In the genomic region with DNA sequence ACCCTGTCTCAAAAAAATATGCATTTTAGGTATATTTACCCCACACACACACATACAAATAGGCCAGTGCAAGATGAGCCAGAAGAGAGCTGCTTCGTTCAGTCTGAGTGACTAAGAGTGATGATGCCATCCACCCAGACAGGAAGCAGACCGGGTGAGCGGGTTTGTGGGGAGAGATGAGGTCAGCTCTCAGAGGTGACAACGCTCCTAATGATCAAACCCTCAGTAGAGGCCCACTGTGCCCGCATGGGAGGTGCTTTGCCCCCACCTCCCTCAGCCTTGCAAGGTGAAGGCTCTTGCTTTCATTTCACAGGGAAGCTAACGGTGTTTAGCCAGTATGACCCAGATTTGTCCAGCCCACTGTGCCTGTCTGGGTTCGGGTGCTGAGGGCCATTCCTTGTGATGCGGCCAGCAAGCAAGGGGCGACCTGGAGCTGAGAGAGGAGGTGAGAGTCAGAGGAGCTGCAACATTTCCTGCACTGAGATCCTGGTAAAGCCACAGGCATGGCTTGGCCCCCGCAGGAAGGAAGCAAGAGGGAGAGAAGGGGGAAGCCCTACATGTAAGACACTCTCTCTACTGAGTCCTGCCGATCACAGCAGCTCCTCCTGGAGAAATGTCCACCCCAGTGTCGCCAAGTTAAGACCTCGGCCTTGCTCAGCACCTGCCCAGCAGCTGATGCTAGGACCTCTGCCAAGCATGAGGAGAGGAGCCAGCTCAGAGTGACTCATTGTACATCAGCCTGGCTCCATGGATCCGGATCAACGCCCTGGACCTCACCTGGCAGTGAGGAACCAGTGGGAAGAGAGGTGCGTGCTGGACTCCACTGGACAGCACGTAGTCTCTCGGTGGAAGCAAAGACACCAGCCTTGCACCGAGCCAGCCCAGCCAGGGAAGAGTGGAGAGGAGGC, we compare ENCODE assay signal across 8 cellular contexts. TPM values are rescaled to one million over a fixed set of nuclear protein-coding genes. Genes with fewer than 3 reads are reported as not detected.
DNase-seq lines count a peak whose midpoint lies in the region; ATAC-seq and TF ChIP-seq lines count a peak whose summit lies in the region.

No MANE protein-coding gene starts in this region.

- no peak overlapping the region for H2BK12ac ChIP-seq in trophoblast cell (ENCODE audit: low read length)

- H3K27ac Mint-ChIP-seq in activated CD8-positive, alpha-beta T cell treated with anti-CD3 and anti-CD28 coated beads, Interleukin-2, amount 10 ng/mL, durations not matched to agents 7 days and 5 days = peak overlapping the region; percentile 98

- no peaks in the 10 kb centered on the region for H3K9me3 Mint-ChIP-seq in activated CD8-positive, alpha-beta T cell treated with anti-CD3 and anti-CD28 coated beads, Interleukin-2, amount 10 ng/mL, durations not matched to agents 7 days and 5 days (ENCODE audit: insufficient read depth)

- H3K27me3 Mint-ChIP-seq in activated CD8-positive, alpha-beta T cell treated with anti-CD3 and anti-CD28 coated beads, Interleukin-2, amount 10 ng/mL, durations not matched to agents 7 days and 5 days (ENCODE audit: low read depth) = no peaks in the 10 kb centered on the region

- H3K4me3 Mint-ChIP-seq in activated CD8-positive, alpha-beta T cell treated with anti-CD3 and anti-CD28 coated beads, Interleukin-2, amount 10 ng/mL, durations not matched to agents 7 days and 5 days = peak overlapping the region; percentile 81

- no peaks in the 10 kb centered on the region for H3K79me2 ChIP-seq in trophoblast cell (ENCODE audit: control insufficient read depth, insufficient read depth, low read length, poor library complexity)

- H3K27me3 ChIP-seq in trophoblast cell (ENCODE audit: insufficient read depth, low read length) = no peaks in the 10 kb centered on the region

- no peaks in the 10 kb centered on the region for H3K36me3 ChIP-seq in trophoblast cell (ENCODE audit: control insufficient read depth in 1 of 2, insufficient read depth in 2 of 2, low read length in 2 of 2)

- H3K18ac ChIP-seq in trophoblast cell (ENCODE audit: low read length) = no peak overlapping the region

- no peak overlapping the region for H3K9ac ChIP-seq in trophoblast cell (ENCODE audit: low read length)

- H3K4me2 ChIP-seq in trophoblast cell (ENCODE audit: low read length) = no peak overlapping the region

- no peak overlapping the region for H2AFZ ChIP-seq in trophoblast cell (ENCODE audit: insufficient read depth, low read length, poor library complexity)

- H3K14ac ChIP-seq in trophoblast cell (ENCODE audit: low read length) = no peak overlapping the region

- no peak overlapping the region for H2BK120ac ChIP-seq in trophoblast cell (ENCODE audit: insufficient read depth, low read length, poor library complexity)

- no peak overlapping the region for H3K23ac ChIP-seq in trophoblast cell (ENCODE audit: low read length)

- no peak overlapping the region for H4K12ac ChIP-seq in trophoblast cell (ENCODE audit: low read depth, low read length)

- no peak overlapping the region for H2BK5ac ChIP-seq in trophoblast cell (ENCODE audit: low read depth, low read length, poor library complexity)

- no peak overlapping the region for H4K8ac ChIP-seq in trophoblast cell (ENCODE audit: low read depth, low read length)

- no peaks in the 10 kb centered on the region for H3K36me3 Mint-ChIP-seq in activated CD8-positive, alpha-beta T cell treated with anti-CD3 and anti-CD28 coated beads, Interleukin-2, amount 10 ng/mL, durations not matched to agents 7 days and 5 days (ENCODE audit: low read depth)

- peak overlapping the region; percentile 40 for H2AK5ac ChIP-seq in trophoblast cell (ENCODE audit: low read length)

- no peaks in the 10 kb centered on the region for H3K79me1 ChIP-seq in trophoblast cell (ENCODE audit: low read length)

- H3K9me3 ChIP-seq in trophoblast cell (ENCODE audit: insufficient read depth, low read depth, low read length) = no peaks in the 10 kb centered on the region

- peaks cover 8 to 13% of the 10 kb centered on the region in 2 experiments for H3K4me1 ChIP-seq in trophoblast cell (ENCODE audit: control insufficient read depth in 1 of 2, insufficient read depth in 2 of 2, low read length in 2 of 2)

- peak; percentile 96 for ATAC-seq in GM18499 (IDR thresholded peaks at IDR 0.05; ENCODE audit: insufficient read depth, unreplicated experiment)
- peak; percentile 95 for ATAC-seq in HG02798 (IDR thresholded peaks at IDR 0.05; ENCODE audit: poor library complexity, unreplicated experiment)
- peak; percentile 97 for ATAC-seq in activated CD8-positive, alpha-beta T cell treated with anti-CD3 and anti-CD28 coated beads, Interleukin-2, amount 10 ng/mL, durations not matched to agents 7 days and 5 days

- no CpG with 5 or more reads among the region's 19 CpGs for WGBS in trophoblast cell (ENCODE audit: extremely low coverage, insufficient coverage, insufficient read length)

- CTCF ChIA-PET in activated CD8-positive, alpha-beta T cell treated with anti-CD3 and anti-CD28 coated beads, Interleukin-2, amount 10 ng/mL, durations not matched to agents 7 days and 5 days (lab: Charles Lee) = interaction anchor here (0.5 to 3.3 kb wide), 12 partner anchors 9 to 297 kb away, joined by 3 to 12 read pairs (median 4); a partner anchor contains a TSS

- DNase-seq in NCI-H460 (ENCODE audit: extremely low read depth, low read depth) = peak; percentile 37
- peak; percentile 97 for DNase-seq in activated CD8-positive, alpha-beta T cell treated with anti-CD3 and anti-CD28 coated beads, Interleukin-2, amount 10 ng/mL, durations not matched to agents 7 days and 5 days
- peak; percentile 97 for DNase-seq in epithelial cell of esophagus (ENCODE audit: low read depth)
- peak; percentile 97 to 98 for DNase-seq in trophoblast cell
- DNase-seq in NCI-H1417 treated with DMSO at 0.1 percent for 48 hours (lab: John Stamatoyannopoulos, UW) = no peak
- DNase-seq in ecto neural progenitor cell (ENCODE audit: low spot score) = no peak

- POLR2A ChIA-PET in activated CD8-positive, alpha-beta T cell treated with anti-CD3 and anti-CD28 coated beads, Interleukin-2, amount 10 ng/mL, durations not matched to agents 7 days and 5 days (lab: Charles Lee) = interaction anchor here (0.6 to 5.5 kb wide), 12 partner anchors 14 to 169 kb away, joined by 3 to 110 read pairs (median 4); a partner anchor contains a TSS

- no peak overlapping the region for H3K27ac ChIP-seq in trophoblast cell (ENCODE audit: low read depth, low read length)

- TF ChIP-seq CTCF in epithelial cell of esophagus (IDR thresholded peaks at IDR 0.05; ENCODE audit: insufficient read depth, low read depth, low read length, missing control alignments) = no peak

- H4K91ac ChIP-seq in trophoblast cell (ENCODE audit: low read depth, low read length) = no peak overlapping the region

- peaks cover 52% of the 10 kb centered on the region for H3K4me1 Mint-ChIP-seq in activated CD8-positive, alpha-beta T cell treated with anti-CD3 and anti-CD28 coated beads, Interleukin-2, amount 10 ng/mL, durations not matched to agents 7 days and 5 days (ENCODE audit: low read depth)

- no peak overlapping the region for H3K4ac ChIP-seq in trophoblast cell (ENCODE audit: low read depth, low read length)

- no peak overlapping the region for H3K4me3 ChIP-seq in epithelial cell of esophagus (ENCODE audit: low read length)
- no peak overlapping the region for H3K4me3 ChIP-seq in trophoblast cell (ENCODE audit: low read depth, low read length)

RNA-seq across cellular contexts. Expression of a gene that starts 37.0 kb away (rescaled TPM):
- 164 and 173 TPM in 2 replicates for total RNA-seq in NCI-H460 (2014; rRNA removed; shearing (Covaris generic))
- polyA plus RNA-seq in NCI-H460 (2014; cell fraction: nucleus; rRNA removed) = 70.5 and 88.2 TPM in 2 replicates
- total RNA-seq in activated CD8-positive, alpha-beta T cell treated with anti-CD3 and anti-CD28 coated beads, Interleukin-2, amount 10 ng/mL, durations not matched to agents 7 days and 5 days = 10 to 100 TPM; 79.8 to 80.1 TPM
- 64.3 and 68.6 TPM in 2 replicates for polyA plus RNA-seq in trophoblast cell (2013)

RNA-seq across cellular contexts. Expression of a gene that starts 50.4 kb away (rescaled TPM):
- total RNA-seq in NCI-H460 (2014; rRNA removed; shearing (Covaris generic)) = 28.0 and 40.0 TPM in 2 replicates
- 12.5 and 22.2 TPM in 2 replicates for polyA plus RNA-seq in NCI-H460 (2014; cell fraction: nucleus; rRNA removed)
- total RNA-seq in activated CD8-positive, alpha-beta T cell treated with anti-CD3 and anti-CD28 coated beads, Interleukin-2, amount 10 ng/mL, durations not matched to agents 7 days and 5 days = 10 to 100 TPM; 62.3 to 65.2 TPM
- polyA plus RNA-seq in trophoblast cell (2013) = 15.0 and 15.9 TPM in 2 replicates

RNA-seq across cellular contexts. Expression of a gene that starts 55.8 kb away (rescaled TPM):
- total RNA-seq in NCI-H460 (2014; rRNA removed; shearing (Covaris generic)) = 78.4 and 89.7 TPM in 2 replicates
- 56.0 and 92.5 TPM in 2 replicates for polyA plus RNA-seq in NCI-H460 (2014; cell fraction: nucleus; rRNA removed)
- total RNA-seq in activated CD8-positive, alpha-beta T cell treated with anti-CD3 and anti-CD28 coated beads, Interleukin-2, amount 10 ng/mL, durations not matched to agents 7 days and 5 days = 10 to 100 TPM; 55.4 to 57.9 TPM
- polyA plus RNA-seq in trophoblast cell (2013) = 30.8 and 32.6 TPM in 2 replicates

Comparison
In these comparisons a context has a peak if more than half of its experiments do, and no peak if none do; other contexts are left out.
1. DNase-seq: peak in NCI-H460 (single experiment), activated CD8-positive, alpha-beta T cell treated with anti-CD3 and anti-CD28 coated beads, Interleukin-2, amount 10 ng/mL, durations not matched to agents 7 days and 5 days (single experiment), epithelial cell of esophagus (single experiment) and trophoblast cell (2 of 2); none in NCI-H1417 treated with DMSO at 0.1 percent for 48 hours (single experiment) and ecto neural progenitor cell (single experiment).
2. Peak in every context shown above with its lines, with median percentiles within 50 percentile points of each other: ATAC-seq.